In the genomic region with DNA sequence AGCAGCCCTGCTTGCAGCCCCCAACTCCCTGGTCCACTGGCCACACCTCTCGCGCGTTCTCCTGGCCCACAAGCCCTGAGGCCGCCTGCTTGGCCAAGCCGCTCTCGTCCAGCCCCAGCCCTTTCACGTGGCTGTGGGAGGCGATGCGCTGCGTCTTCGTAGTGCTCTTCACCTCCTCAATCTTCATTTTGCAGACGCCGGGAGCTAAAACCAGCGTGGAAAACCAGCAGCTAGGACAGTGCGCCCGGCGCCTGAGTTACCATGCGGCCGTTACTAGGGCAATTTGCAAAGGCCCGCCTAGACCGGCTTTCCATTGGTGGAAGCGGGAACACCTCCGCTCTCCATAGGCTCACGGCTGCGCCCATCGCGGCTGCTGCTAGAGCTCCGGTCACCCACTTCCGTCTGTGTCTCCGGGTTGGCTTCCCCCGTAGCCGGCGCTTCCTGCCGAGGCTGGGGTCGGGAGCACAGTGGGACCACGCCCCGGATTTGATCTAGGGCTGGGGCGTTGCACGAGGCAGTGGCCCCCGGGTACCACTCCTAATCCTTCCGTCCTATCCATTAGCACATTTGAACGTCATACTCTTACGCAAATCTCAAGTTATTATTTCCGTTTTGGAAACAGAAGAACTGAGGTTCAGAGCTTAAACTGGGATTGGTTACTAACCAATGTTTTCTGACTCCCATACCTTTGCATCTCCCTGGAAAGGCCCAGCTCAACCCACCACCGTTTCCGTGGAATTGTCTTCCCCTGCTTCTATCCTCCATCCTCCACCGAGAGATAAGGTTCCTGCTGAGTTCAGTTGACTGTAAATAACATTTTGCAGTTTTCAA, we compare ENCODE assay signal across 1 cellular context.
TF ChIP-seq lines count a peak whose summit lies in the region.

A gene (minus strand): TSS at position 275 of the 831 bp plus-strand sequence. CDS start 88 bp downstream, at position 187.

TF ChIP-seq in HepG2, 621 proteins besides CTCF, POLR2A, EP300 and RAD21 (continued from another document and continues in another):
- TF ChIP-seq, protein P1, sequence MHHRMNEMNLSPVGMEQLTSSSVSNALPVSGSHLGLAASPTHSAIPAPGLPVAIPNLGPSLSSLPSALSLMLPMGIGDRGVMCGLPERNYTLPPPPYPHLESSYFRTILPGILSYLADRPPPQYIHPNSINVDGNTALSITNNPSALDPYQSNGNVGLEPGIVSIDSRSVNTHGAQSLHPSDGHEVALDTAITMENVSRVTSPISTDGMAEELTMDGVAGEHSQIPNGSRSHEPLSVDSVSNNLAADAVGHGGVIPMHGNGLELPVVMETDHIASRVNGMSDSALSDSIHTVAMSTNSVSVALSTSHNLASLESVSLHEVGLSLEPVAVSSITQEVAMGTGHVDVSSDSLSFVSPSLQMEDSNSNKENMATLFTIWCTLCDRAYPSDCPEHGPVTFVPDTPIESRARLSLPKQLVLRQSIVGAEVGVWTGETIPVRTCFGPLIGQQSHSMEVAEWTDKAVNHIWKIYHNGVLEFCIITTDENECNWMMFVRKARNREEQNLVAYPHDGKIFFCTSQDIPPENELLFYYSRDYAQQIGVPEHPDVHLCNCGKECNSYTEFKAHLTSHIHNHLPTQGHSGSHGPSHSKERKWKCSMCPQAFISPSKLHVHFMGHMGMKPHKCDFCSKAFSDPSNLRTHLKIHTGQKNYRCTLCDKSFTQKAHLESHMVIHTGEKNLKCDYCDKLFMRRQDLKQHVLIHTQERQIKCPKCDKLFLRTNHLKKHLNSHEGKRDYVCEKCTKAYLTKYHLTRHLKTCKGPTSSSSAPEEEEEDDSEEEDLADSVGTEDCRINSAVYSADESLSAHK (CRISPR knock-in tag; IDR thresholded peaks at IDR 0.05; ENCODE audit: borderline replicate concordance): no peak
- TF ChIP-seq, protein P2, sequence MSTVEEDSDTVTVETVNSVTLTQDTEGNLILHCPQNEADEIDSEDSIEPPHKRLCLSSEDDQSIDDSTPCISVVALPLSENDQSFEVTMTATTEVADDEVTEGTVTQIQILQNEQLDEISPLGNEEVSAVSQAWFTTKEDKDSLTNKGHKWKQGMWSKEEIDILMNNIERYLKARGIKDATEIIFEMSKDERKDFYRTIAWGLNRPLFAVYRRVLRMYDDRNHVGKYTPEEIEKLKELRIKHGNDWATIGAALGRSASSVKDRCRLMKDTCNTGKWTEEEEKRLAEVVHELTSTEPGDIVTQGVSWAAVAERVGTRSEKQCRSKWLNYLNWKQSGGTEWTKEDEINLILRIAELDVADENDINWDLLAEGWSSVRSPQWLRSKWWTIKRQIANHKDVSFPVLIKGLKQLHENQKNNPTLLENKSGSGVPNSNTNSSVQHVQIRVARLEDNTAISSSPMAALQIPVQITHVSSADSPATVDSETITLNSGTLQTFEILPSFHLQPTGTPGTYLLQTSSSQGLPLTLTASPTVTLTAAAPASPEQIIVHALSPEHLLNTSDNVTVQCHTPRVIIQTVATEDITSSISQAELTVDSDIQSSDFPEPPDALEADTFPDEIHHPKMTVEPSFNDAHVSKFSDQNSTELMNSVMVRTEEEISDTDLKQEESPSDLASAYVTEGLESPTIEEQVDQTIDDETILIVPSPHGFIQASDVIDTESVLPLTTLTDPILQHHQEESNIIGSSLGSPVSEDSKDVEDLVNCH (CRISPR knock-in tag; IDR thresholded peaks at IDR 0.05): no peak
- peak; percentile 97 for TF ChIP-seq KLF12 (CRISPR knock-in tag; IDR thresholded peaks at IDR 0.05; ENCODE audit: borderline replicate concordance)
- no peak for TF ChIP-seq CC2D1A (CRISPR knock-in tag; IDR thresholded peaks at IDR 0.05)
- peak; percentile 83; the same call in 1 of the 2 replicates for TF ChIP-seq ZNF430 (CRISPR knock-in tag; IDR thresholded peaks at IDR 0.05)
- no peak for TF ChIP-seq ATAD3A (CRISPR knock-in tag; IDR thresholded peaks at IDR 0.05)
- TF ChIP-seq GPN1 (CRISPR knock-in tag; IDR thresholded peaks at IDR 0.05; ENCODE audit: borderline replicate concordance): no peak
- TF ChIP-seq, protein P3, sequence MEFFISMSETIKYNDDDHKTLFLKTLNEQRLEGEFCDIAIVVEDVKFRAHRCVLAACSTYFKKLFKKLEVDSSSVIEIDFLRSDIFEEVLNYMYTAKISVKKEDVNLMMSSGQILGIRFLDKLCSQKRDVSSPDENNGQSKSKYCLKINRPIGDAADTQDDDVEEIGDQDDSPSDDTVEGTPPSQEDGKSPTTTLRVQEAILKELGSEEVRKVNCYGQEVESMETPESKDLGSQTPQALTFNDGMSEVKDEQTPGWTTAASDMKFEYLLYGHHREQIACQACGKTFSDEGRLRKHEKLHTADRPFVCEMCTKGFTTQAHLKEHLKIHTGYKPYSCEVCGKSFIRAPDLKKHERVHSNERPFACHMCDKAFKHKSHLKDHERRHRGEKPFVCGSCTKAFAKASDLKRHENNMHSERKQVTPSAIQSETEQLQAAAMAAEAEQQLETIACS (CRISPR knock-in tag; IDR thresholded peaks at IDR 0.05): no peak
- no peak for TF ChIP-seq HNRNPK (IDR thresholded peaks at IDR 0.05; ENCODE audit: low read depth, low read length, poor library complexity, severe bottlenecking)
- no peak for TF ChIP-seq ZNF101 (CRISPR knock-in tag; IDR thresholded peaks at IDR 0.05; ENCODE audit: borderline replicate concordance, low read depth)
- TF ChIP-seq POLR2G (IDR thresholded peaks at IDR 0.05; ENCODE audit: low read depth, low read length): peak; percentile 87
- peak; percentile 62 for TF ChIP-seq ZNF143 (CRISPR knock-in tag; IDR thresholded peaks at IDR 0.05)
- TF ChIP-seq PRMT3 (CRISPR knock-in tag; IDR thresholded peaks at IDR 0.05; ENCODE audit: borderline replicate concordance, low read depth): no peak
- TF ChIP-seq, protein P4, sequence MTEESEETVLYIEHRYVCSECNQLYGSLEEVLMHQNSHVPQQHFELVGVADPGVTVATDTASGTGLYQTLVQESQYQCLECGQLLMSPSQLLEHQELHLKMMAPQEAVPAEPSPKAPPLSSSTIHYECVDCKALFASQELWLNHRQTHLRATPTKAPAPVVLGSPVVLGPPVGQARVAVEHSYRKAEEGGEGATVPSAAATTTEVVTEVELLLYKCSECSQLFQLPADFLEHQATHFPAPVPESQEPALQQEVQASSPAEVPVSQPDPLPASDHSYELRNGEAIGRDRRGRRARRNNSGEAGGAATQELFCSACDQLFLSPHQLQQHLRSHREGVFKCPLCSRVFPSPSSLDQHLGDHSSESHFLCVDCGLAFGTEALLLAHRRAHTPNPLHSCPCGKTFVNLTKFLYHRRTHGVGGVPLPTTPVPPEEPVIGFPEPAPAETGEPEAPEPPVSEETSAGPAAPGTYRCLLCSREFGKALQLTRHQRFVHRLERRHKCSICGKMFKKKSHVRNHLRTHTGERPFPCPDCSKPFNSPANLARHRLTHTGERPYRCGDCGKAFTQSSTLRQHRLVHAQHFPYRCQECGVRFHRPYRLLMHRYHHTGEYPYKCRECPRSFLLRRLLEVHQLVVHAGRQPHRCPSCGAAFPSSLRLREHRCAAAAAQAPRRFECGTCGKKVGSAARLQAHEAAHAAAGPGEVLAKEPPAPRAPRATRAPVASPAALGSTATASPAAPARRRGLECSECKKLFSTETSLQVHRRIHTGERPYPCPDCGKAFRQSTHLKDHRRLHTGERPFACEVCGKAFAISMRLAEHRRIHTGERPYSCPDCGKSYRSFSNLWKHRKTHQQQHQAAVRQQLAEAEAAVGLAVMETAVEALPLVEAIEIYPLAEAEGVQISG (CRISPR knock-in tag; IDR thresholded peaks at IDR 0.05): peak; percentile 93
- no peak for TF ChIP-seq SMYD3 (CRISPR knock-in tag; IDR thresholded peaks at IDR 0.05)
- TF ChIP-seq, protein P5, sequence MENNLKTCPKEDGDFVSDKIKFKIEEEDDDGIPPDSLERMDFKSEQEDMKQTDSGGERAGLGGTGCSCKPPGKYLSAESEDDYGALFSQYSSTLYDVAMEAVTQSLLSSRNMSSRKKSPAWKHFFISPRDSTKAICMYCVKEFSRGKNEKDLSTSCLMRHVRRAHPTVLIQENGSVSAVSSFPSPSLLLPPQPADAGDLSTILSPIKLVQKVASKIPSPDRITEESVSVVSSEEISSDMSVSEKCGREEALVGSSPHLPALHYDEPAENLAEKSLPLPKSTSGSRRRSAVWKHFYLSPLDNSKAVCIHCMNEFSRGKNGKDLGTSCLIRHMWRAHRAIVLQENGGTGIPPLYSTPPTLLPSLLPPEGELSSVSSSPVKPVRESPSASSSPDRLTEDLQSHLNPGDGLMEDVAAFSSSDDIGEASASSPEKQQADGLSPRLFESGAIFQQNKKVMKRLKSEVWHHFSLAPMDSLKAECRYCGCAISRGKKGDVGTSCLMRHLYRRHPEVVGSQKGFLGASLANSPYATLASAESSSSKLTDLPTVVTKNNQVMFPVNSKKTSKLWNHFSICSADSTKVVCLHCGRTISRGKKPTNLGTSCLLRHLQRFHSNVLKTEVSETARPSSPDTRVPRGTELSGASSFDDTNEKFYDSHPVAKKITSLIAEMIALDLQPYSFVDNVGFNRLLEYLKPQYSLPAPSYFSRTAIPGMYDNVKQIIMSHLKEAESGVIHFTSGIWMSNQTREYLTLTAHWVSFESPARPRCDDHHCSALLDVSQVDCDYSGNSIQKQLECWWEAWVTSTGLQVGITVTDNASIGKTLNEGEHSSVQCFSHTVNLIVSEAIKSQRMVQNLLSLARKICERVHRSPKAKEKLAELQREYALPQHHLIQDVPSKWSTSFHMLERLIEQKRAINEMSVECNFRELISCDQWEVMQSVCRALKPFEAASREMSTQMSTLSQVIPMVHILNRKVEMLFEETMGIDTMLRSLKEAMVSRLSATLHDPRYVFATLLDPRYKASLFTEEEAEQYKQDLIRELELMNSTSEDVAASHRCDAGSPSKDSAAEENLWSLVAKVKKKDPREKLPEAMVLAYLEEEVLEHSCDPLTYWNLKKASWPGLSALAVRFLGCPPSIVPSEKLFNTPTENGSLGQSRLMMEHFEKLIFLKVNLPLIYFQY (CRISPR knock-in tag; IDR thresholded peaks at IDR 0.05; ENCODE audit: borderline replicate concordance): peak; percentile 33; the same call in 1 of the 2 replicates
- TF ChIP-seq ADNP (CRISPR knock-in tag; IDR thresholded peaks at IDR 0.05): no peak
- TF ChIP-seq, protein P6, sequence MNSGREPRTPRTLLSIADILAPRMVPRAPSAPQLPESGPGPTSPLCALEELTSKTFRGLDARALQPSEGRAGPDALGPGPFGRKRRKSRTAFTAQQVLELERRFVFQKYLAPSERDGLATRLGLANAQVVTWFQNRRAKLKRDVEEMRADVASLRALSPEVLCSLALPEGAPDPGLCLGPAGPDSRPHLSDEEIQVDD (CRISPR knock-in tag; IDR thresholded peaks at IDR 0.05; ENCODE audit: borderline replicate concordance): no peak
- TF ChIP-seq NCOA2 (CRISPR knock-in tag; IDR thresholded peaks at IDR 0.05): no peak
- peak; percentile 72 for TF ChIP-seq MAZ (IDR thresholded peaks at IDR 0.05; ENCODE audit: borderline replicate concordance, low read depth, low read length)
- TF ChIP-seq MAZ (CRISPR knock-in tag; IDR thresholded peaks at IDR 0.05; ENCODE audit: low read depth): peak; percentile 60; the same call in 1 of the 2 replicates
- TF ChIP-seq ZNF850 (CRISPR knock-in tag; conservative IDR thresholded peaks at IDR 0.05): no peak
- TF ChIP-seq ZNF441 (CRISPR knock-in tag; IDR thresholded peaks at IDR 0.05; ENCODE audit: borderline replicate concordance): no peak
- TF ChIP-seq, protein P7, sequence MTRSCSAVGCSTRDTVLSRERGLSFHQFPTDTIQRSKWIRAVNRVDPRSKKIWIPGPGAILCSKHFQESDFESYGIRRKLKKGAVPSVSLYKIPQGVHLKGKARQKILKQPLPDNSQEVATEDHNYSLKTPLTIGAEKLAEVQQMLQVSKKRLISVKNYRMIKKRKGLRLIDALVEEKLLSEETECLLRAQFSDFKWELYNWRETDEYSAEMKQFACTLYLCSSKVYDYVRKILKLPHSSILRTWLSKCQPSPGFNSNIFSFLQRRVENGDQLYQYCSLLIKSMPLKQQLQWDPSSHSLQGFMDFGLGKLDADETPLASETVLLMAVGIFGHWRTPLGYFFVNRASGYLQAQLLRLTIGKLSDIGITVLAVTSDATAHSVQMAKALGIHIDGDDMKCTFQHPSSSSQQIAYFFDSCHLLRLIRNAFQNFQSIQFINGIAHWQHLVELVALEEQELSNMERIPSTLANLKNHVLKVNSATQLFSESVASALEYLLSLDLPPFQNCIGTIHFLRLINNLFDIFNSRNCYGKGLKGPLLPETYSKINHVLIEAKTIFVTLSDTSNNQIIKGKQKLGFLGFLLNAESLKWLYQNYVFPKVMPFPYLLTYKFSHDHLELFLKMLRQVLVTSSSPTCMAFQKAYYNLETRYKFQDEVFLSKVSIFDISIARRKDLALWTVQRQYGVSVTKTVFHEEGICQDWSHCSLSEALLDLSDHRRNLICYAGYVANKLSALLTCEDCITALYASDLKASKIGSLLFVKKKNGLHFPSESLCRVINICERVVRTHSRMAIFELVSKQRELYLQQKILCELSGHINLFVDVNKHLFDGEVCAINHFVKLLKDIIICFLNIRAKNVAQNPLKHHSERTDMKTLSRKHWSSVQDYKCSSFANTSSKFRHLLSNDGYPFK (CRISPR knock-in tag; IDR thresholded peaks at IDR 0.05; ENCODE audit: borderline replicate concordance): peak; percentile 99
- TF ChIP-seq ZKSCAN1 (IDR thresholded peaks at IDR 0.05; ENCODE audit: low read length): peak; percentile 79; the same call in 1 of the 2 replicates
- TF ChIP-seq, protein P8, sequence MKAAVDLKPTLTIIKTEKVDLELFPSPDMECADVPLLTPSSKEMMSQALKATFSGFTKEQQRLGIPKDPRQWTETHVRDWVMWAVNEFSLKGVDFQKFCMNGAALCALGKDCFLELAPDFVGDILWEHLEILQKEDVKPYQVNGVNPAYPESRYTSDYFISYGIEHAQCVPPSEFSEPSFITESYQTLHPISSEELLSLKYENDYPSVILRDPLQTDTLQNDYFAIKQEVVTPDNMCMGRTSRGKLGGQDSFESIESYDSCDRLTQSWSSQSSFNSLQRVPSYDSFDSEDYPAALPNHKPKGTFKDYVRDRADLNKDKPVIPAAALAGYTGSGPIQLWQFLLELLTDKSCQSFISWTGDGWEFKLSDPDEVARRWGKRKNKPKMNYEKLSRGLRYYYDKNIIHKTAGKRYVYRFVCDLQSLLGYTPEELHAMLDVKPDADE (CRISPR knock-in tag; IDR thresholded peaks at IDR 0.05): no peak
- TF ChIP-seq CHCHD3 (CRISPR knock-in tag; IDR thresholded peaks at IDR 0.05): no peak
- peak; percentile 40 for TF ChIP-seq BHLHE40 (IDR thresholded peaks at IDR 0.05; ENCODE audit: low read length)
- no peak for TF ChIP-seq SRSF9 (IDR thresholded peaks at IDR 0.05; ENCODE audit: borderline replicate concordance, insufficient read depth, low read depth, low read length, poor library complexity, severe bottlenecking)
- TF ChIP-seq SOX5 (CRISPR knock-in tag; IDR thresholded peaks at IDR 0.05; ENCODE audit: borderline replicate concordance): no peak
- no peak for TF ChIP-seq ZNF737 (CRISPR knock-in tag; IDR thresholded peaks at IDR 0.05; ENCODE audit: borderline replicate concordance)
- TF ChIP-seq, protein P9, sequence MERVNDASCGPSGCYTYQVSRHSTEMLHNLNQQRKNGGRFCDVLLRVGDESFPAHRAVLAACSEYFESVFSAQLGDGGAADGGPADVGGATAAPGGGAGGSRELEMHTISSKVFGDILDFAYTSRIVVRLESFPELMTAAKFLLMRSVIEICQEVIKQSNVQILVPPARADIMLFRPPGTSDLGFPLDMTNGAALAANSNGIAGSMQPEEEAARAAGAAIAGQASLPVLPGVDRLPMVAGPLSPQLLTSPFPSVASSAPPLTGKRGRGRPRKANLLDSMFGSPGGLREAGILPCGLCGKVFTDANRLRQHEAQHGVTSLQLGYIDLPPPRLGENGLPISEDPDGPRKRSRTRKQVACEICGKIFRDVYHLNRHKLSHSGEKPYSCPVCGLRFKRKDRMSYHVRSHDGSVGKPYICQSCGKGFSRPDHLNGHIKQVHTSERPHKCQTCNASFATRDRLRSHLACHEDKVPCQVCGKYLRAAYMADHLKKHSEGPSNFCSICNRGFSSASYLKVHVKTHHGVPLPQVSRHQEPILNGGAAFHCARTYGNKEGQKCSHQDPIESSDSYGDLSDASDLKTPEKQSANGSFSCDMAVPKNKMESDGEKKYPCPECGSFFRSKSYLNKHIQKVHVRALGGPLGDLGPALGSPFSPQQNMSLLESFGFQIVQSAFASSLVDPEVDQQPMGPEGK (CRISPR knock-in tag; IDR thresholded peaks at IDR 0.05): peak; percentile 96
- TF ChIP-seq NCOA1 (CRISPR knock-in tag; IDR thresholded peaks at IDR 0.05): 0 out of 2 replicates have a peak, but pooled peaks have one; percentile 37
- peak; percentile 9; the same call in 1 of the 2 replicates for TF ChIP-seq ZSCAN22 (CRISPR knock-in tag; IDR thresholded peaks at IDR 0.05)
- TF ChIP-seq SKI (IDR thresholded peaks at IDR 0.05; ENCODE audit: partially characterized antibody): no peak
